15 cellular contexts compared by ENCODE assay signal in the genomic region with DNA sequence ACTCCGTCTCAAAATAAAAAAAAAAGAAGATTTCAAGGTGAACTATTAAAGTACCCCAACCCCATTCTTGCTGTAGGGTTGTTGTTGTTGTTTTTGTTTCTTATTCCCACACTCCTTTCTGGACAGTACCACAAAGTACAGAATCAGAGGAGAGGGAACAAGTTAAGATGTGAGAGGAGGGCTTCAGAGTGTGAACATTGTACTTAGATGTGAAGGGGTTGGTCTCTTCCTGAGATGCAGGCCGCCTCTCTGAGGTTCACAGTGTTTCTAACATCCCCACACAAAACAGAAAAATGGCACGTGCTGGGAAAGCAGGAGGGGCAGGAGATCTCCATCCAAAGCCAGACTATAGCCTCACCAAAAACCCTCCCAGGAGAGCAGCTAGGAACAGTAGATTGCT. TPM values are rescaled to one million over a fixed set of nuclear protein-coding genes. Genes with fewer than 3 reads are reported as not detected.
A peak's percentile ranks its signal among the peaks of the same experiment; 100 is the strongest.
DNase-seq lines count a peak whose midpoint lies in the region; ATAC-seq and TF ChIP-seq lines count a peak whose summit lies in the region.
"Had no signal": no experiment of that assay in that cellular context is flagged by ENCODE, and none has a peak within 500 bp of the region (broad histone marks: within the 10 kb centered on the region; RNA-seq: fewer than 3 reads in every experiment).

No MANE protein-coding gene starts in this region.

- H3K4me1 Mint-ChIP-seq in H9 (peaks cover 43 to 51% of the 10 kb centered on the region in 2 experiments), WTC11 (peaks cover 78% of the 10 kb centered on the region), glutamatergic neuron (ENCODE audit: low read depth, unreplicated experiment) (peaks cover 75% of the 10 kb centered on the region)
- H3K4me1 Mint-ChIP-seq: CD4-positive, alpha-beta memory T cell had no signal

- no peaks in the 10 kb centered on the region for H3K9me3 ChIP-seq in H9 (ENCODE audit: control insufficient read depth, low read depth, low read length)
- H3K9me3 ChIP-seq in trophoblast cell (ENCODE audit: insufficient read depth, low read depth, low read length): peaks cover 2% of the 10 kb centered on the region
- H3K9me3 ChIP-seq: A549, BE2C had no signal

- H3K27ac Mint-ChIP-seq in H9 (peak overlapping the region in 2 of 3 experiments; percentile 50 to 77; a peak in 3 of 7 replicates), WTC11 (peak overlapping the region; percentile 17; the same call in 1 of the 2 replicates), glutamatergic neuron (ENCODE audit: unreplicated experiment) (peak overlapping the region; percentile 82)
- H3K27ac Mint-ChIP-seq: CD4-positive, alpha-beta memory T cell; HFFc6 had no signal

- H4K8ac ChIP-seq in H9 (replicated peaks; ENCODE audit: insufficient read length, low read depth, low read length) (no peak overlapping the region), trophoblast cell (ENCODE audit: low read depth, low read length) (no peak overlapping the region)

- H3K56ac ChIP-seq in H9 (ENCODE audit: insufficient read length, low read depth, low read length): no peak overlapping the region

- H3K4ac ChIP-seq in H9 (ENCODE audit: low read depth, low read length) (no peak overlapping the region), trophoblast cell (ENCODE audit: low read depth, low read length) (no peak overlapping the region)

- H3K36me3 ChIP-seq in trophoblast cell (ENCODE audit: control insufficient read depth in 1 of 2, insufficient read depth in 2 of 2, low read length in 2 of 2): no peaks in the 10 kb centered on the region
- H3K36me3 ChIP-seq: BE2C had no signal

- no peaks in the 10 kb centered on the region for H3K23me2 ChIP-seq in H9 (ENCODE audit: insufficient read length, low read depth, low read length, poor library complexity, severe bottlenecking)

- H3K18ac ChIP-seq in H9 (ENCODE audit: insufficient read length, low read depth, low read length) (no peak overlapping the region), trophoblast cell (ENCODE audit: low read length) (no peak overlapping the region)

- H3K79me2 ChIP-seq in H9 (ENCODE audit: insufficient read depth, low read length) (peaks cover 59% of the 10 kb centered on the region; the same call in 1 of the 2 replicates), trophoblast cell (ENCODE audit: control insufficient read depth, insufficient read depth, low read length, poor library complexity) (no peaks in the 10 kb centered on the region)

- DNase-seq in H9: no peak
- DNase-seq in WTC11 (ENCODE audit: low spot score): no peak
- no peak for DNase-seq in glutamatergic neuron
- DNase-seq in trophoblast cell: no peak
- DNase-seq in GM10248 (ENCODE audit: extremely low spot score): no peak
- DNase-seq: BE2C; CD4-positive, alpha-beta memory T cell; GM23248; H7; HFFc6 had no signal

- peaks cover 3% of the 10 kb centered on the region for H4K20me1 ChIP-seq in H9 (ENCODE audit: control insufficient read depth, insufficient read depth, insufficient read length)

- H3K4me3 ChIP-seq in trophoblast cell (ENCODE audit: low read depth, low read length): no peak overlapping the region
- H3K4me3 ChIP-seq: A549, GM23248 had no signal

- WGBS in H9 (ENCODE audit: extremely low coverage, insufficient read length, low lambda C conversion rate): no CpG with 5 or more reads among the region's 3 CpGs
- WGBS in trophoblast cell (ENCODE audit: extremely low coverage, insufficient coverage, insufficient read length): no CpG with 5 or more reads among the region's 3 CpGs

- H2AK5ac ChIP-seq in H9 (ENCODE audit: insufficient read length, low read length): no peak overlapping the region
- H2AK5ac ChIP-seq in trophoblast cell (ENCODE audit: low read length): no peak overlapping the region

- no peak overlapping the region for H2BK5ac ChIP-seq in H9 (ENCODE audit: insufficient read length, low read length)
- H2BK5ac ChIP-seq in trophoblast cell (ENCODE audit: low read depth, low read length, poor library complexity): no peak overlapping the region

- H3K9ac ChIP-seq in H9 (ENCODE audit: extremely low read depth, insufficient read length, low read length) (no peak overlapping the region), trophoblast cell (ENCODE audit: low read length) (peak overlapping the region; percentile 46)
- H3K9ac ChIP-seq: GM23248 had no signal

- H3K4me1 ChIP-seq in H9 (ENCODE audit: insufficient read depth, low read length) (peaks cover 17% of the 10 kb centered on the region), trophoblast cell (ENCODE audit: control insufficient read depth in 1 of 2, insufficient read depth in 2 of 2, low read length in 2 of 2) (no peaks in the 10 kb centered on the region)
- H3K4me1 ChIP-seq: A549, BE2C had no signal

- no peak overlapping the region for H4K5ac ChIP-seq in H9 (ENCODE audit: insufficient read length, low read depth, low read length)

- H2BK20ac ChIP-seq in H9 (ENCODE audit: low read depth, low read length, poor library complexity, severe bottlenecking): no peak overlapping the region

- no peaks in the 10 kb centered on the region for H3K27me3 ChIP-seq in H9 (ENCODE audit: insufficient read depth, low read length)
- no peaks in the 10 kb centered on the region for H3K27me3 ChIP-seq in trophoblast cell (ENCODE audit: insufficient read depth, low read length)
- H3K27me3 ChIP-seq: BE2C had no signal

- H2BK12ac ChIP-seq in H9 (ENCODE audit: insufficient read length, low read depth, low read length) (no peak overlapping the region), trophoblast cell (ENCODE audit: low read length) (no peak overlapping the region)

- H3K79me1 ChIP-seq in H9 (ENCODE audit: insufficient read depth, low read depth, low read length, poor library complexity, severe bottlenecking): peaks cover 8% of the 10 kb centered on the region
- H3K79me1 ChIP-seq in trophoblast cell (ENCODE audit: low read length): no peaks in the 10 kb centered on the region

- H4K91ac ChIP-seq in H9 (ENCODE audit: insufficient read length, low read depth, low read length) (no peak overlapping the region), trophoblast cell (ENCODE audit: low read depth, low read length) (no peak overlapping the region)

- TF ChIP-seq CTCF in H9 (conservative IDR thresholded peaks at IDR 0.05): no peak
- no peak for TF ChIP-seq CTCF in WTC11 (IDR thresholded peaks at IDR 0.05)
- no peak for TF ChIP-seq CTCF in glutamatergic neuron (IDR thresholded peaks at IDR 0.05; ENCODE audit: partially characterized antibody, unreplicated experiment)
- TF ChIP-seq CTCF in GM10248 (IDR thresholded peaks at IDR 0.05; ENCODE audit: control extremely low read depth, extremely low read depth, low read depth, missing control alignments): no peak

- H3K27ac ChIP-seq in H9 (ENCODE audit: insufficient read length, low read depth, low read length): no peak overlapping the region
- H3K27ac ChIP-seq in trophoblast cell (ENCODE audit: low read depth, low read length): no peak overlapping the region
- H3K27ac ChIP-seq: A549, C4-2B, GM23248 had no signal

- H4K12ac ChIP-seq in trophoblast cell (ENCODE audit: low read depth, low read length): no peak overlapping the region

- H3K4me2 ChIP-seq in H9 (ENCODE audit: insufficient read depth, insufficient read length, low read length): no peak overlapping the region
- no peak overlapping the region for H3K4me2 ChIP-seq in trophoblast cell (ENCODE audit: low read length)
- H3K4me2 ChIP-seq: A549 had no signal

- H3T11ph ChIP-seq in H9 (ENCODE audit: low read length): no peak overlapping the region

- H2BK120ac ChIP-seq in H9 (ENCODE audit: low read depth, low read length, poor library complexity, severe bottlenecking) (no peak overlapping the region), trophoblast cell (ENCODE audit: insufficient read depth, low read length, poor library complexity) (no peak overlapping the region)

- H2AFZ ChIP-seq in H9 (ENCODE audit: low read length) (no peak overlapping the region), trophoblast cell (ENCODE audit: insufficient read depth, low read length, poor library complexity) (no peak overlapping the region)
- H2AFZ ChIP-seq: GM23248 had no signal

- H3K4me3 Mint-ChIP-seq in H9 (0 out of 5 replicates have a peak overlapping the region, but pooled peaks of 1 of the 2 experiments have one; percentile 6), WTC11 (no peak overlapping the region), glutamatergic neuron (ENCODE audit: unreplicated experiment) (peak overlapping the region; percentile 53)
- H3K4me3 Mint-ChIP-seq: CD4-positive, alpha-beta memory T cell; HFFc6 had no signal

- H3K9me3 Mint-ChIP-seq in H9: peaks cover 0 to 3% of the 10 kb centered on the region in 2 experiments; a peak in 1 of 5 replicates
- H3K9me3 Mint-ChIP-seq in WTC11: peaks cover 6% of the 10 kb centered on the region
- peaks cover 4% of the 10 kb centered on the region for H3K9me3 Mint-ChIP-seq in glutamatergic neuron (ENCODE audit: unreplicated experiment)
- H3K9me3 Mint-ChIP-seq: HFFc6 had no signal

- POLR2A ChIA-PET in WTC11 (lab: Charles Lee): no interaction called here
- POLR2A ChIA-PET in GM10248 (lab: Yijun Ruan, JAX): no interaction called here

- ATAC-seq in WTC11: no peak
- ATAC-seq in HG03025 (IDR thresholded peaks at IDR 0.05; ENCODE audit: low FRiP score, unreplicated experiment): no peak
- ATAC-seq: A549 had no signal

- H3K14ac ChIP-seq in H9 (ENCODE audit: insufficient read depth, low read length): no peak overlapping the region
- no peak overlapping the region for H3K14ac ChIP-seq in trophoblast cell (ENCODE audit: low read length)

- no peak overlapping the region for H2BK15ac ChIP-seq in H9 (ENCODE audit: low read depth, low read length)

- no peak overlapping the region for H3K23ac ChIP-seq in H9 (ENCODE audit: insufficient read length, low read depth, low read length)
- no peak overlapping the region for H3K23ac ChIP-seq in trophoblast cell (ENCODE audit: low read length)

- H3K36me3 Mint-ChIP-seq in H9 (ENCODE audit: insufficient read depth in 1 of 3, low read depth in 3 of 3) (peaks cover 8 to 14% (median 10%) of the 10 kb centered on the region in 3 experiments; a peak in 6 of 7 replicates), WTC11 (peaks cover 7% of the 10 kb centered on the region; the same call in 1 of the 2 replicates), glutamatergic neuron (ENCODE audit: unreplicated experiment) (peaks cover 10% of the 10 kb centered on the region)
- H3K36me3 Mint-ChIP-seq: CD4-positive, alpha-beta memory T cell had no signal

- CTCF ChIA-PET in WTC11 (lab: Charles Lee) (interaction anchor here (0.5 to 1.3 kb wide), 3 partner anchors 10 to 23 kb away, joined by 3 to 13 read pairs (median 4); a partner anchor contains a TSS), GM10248 (lab: Yijun Ruan, JAX) (interaction anchor here (1.2 kb wide), 1 partner anchor 9 kb away, joined by 3 read pairs; no protein-coding TSS in a partner anchor)

- H3K27me3 Mint-ChIP-seq in H9 (ENCODE audit: low read depth) (no peaks in the 10 kb centered on the region), WTC11 (ENCODE audit: low read depth) (no peaks in the 10 kb centered on the region), glutamatergic neuron (ENCODE audit: unreplicated experiment) (peaks cover 4% of the 10 kb centered on the region)

RNA-seq across cellular contexts. Expression of a gene that starts 22.7 kb away (rescaled TPM):
- total RNA-seq in H9 (2021) (124 TPM in 2 replicates), WTC11 (2021) (164 to 196 TPM (median 187 TPM) in 3 replicates), glutamatergic neuron (ENCODE audit: unreplicated experiment) (373 TPM)
- 0.56 and 0.63 TPM in 2 replicates for polyA plus RNA-seq in trophoblast cell (2013)
- total RNA-seq: GM23248, HFFc6 had no signal
- polyA plus RNA-seq: GM23248 had no signal

RNA-seq across cellular contexts. Expression of a gene that starts 45.2 kb away (rescaled TPM):
- not detected in 2 replicates for total RNA-seq in H9 (2021)
- not detected in 3 replicates for total RNA-seq in WTC11 (2021)
- not detected for total RNA-seq in glutamatergic neuron (ENCODE audit: unreplicated experiment)
- not detected in 2 replicates for polyA plus RNA-seq in trophoblast cell (2013)
- total RNA-seq: CD4-positive, alpha-beta memory T cell; G401; GM23248; H7; HFFc6 had no signal
- polyA plus RNA-seq: A549; AG04450; CD4-positive, alpha-beta memory T cell; GM23248 had no signal

Comparison
In these comparisons a context has a peak if more than half of its experiments do, and no peak if none do; other contexts are left out.
1. H3K27ac Mint-ChIP-seq: peak in every context shown above with its lines; median percentile 82 in glutamatergic neuron; 64 in H9; 17 in WTC11.